Comparison of ENCODE assay signal across 9 cellular contexts in genomic region chr16:55494994-55495421, GRCh38. TPM values are rescaled to one million over a fixed set of nuclear protein-coding genes. Genes with fewer than 3 reads are reported as not detected.
DNase-seq lines count a peak whose midpoint lies in the region; ATAC-seq and TF ChIP-seq lines count a peak whose summit lies in the region.
"Had no signal": no experiment of that assay in that cellular context is flagged by ENCODE, and none has a peak within 500 bp of the region (broad histone marks: within the 10 kb centered on the region; RNA-seq: fewer than 3 reads in every experiment).

No MANE protein-coding gene starts in this region.

- no peak overlapping the region for H3K4me3 ChIP-seq in fibroblast of mammary gland (ENCODE audit: control insufficient read depth, low read depth, low read length)
- H3K4me3 ChIP-seq: ascending aorta had no signal

- H3K27me3 Mint-ChIP-seq in T-helper 17 cell, result peaks cover 37% of the 10 kb centered on the region

- ATAC-seq in HG02763 (IDR thresholded peaks at IDR 0.05; ENCODE audit: unreplicated experiment) (no peak), HG02884 (IDR thresholded peaks at IDR 0.05; ENCODE audit: unreplicated experiment) (no peak), HG03108 (IDR thresholded peaks at IDR 0.05; ENCODE audit: unreplicated experiment) (no peak), T-helper 17 cell (no peak)

- DNase-seq in DMS153 treated with DMSO at 0.1 percent for 48 hours (lab: John Stamatoyannopoulos, UW; ENCODE audit: unreplicated experiment) (peak; percentile 36), RPMI8226 (peak; percentile 48), fibroblast of mammary gland (ENCODE audit: low read depth) (peak; percentile 95), occipital lobe (lab: John Stamatoyannopoulos, UW) (peak; percentile 28), T-helper 17 cell (no peak)

- H3K27ac Mint-ChIP-seq in T-helper 17 cell, result no peak overlapping the region

- H3K4me1 Mint-ChIP-seq in T-helper 17 cell, result peaks cover 5% of the 10 kb centered on the region

- no peaks in the 10 kb centered on the region for H3K36me3 Mint-ChIP-seq in T-helper 17 cell (ENCODE audit: low read depth)

- TF ChIP-seq CTCF in fibroblast of mammary gland (conservative IDR thresholded peaks at IDR 0.05; ENCODE audit: control insufficient read depth, insufficient read depth, low read depth, low read length), result peak; percentile 37

- no peak overlapping the region for H3K4me3 Mint-ChIP-seq in T-helper 17 cell

- H3K9me3 ChIP-seq in T-helper 17 cell (ENCODE audit: control insufficient read depth, low read length, poor library complexity, severe bottlenecking), result no peaks in the 10 kb centered on the region
- H3K9me3 ChIP-seq: ascending aorta had no signal

RNA-seq across cellular contexts. Expression of gene LPCAT2, which starts 13.9 kb away (rescaled TPM):
- 3.1 TPM for total RNA-seq in occipital lobe
- total RNA-seq in T-helper 17 cell, result 1 to 10 TPM in 1 of 2 donors, under 1 TPM in 1; 0.37 to 1.2 TPM

RNA-seq across cellular contexts. Expression of gene MMP2, which starts 16.0 kb away (rescaled TPM):
- total RNA-seq in occipital lobe (9.4 TPM), T-helper 17 cell (not detected)

Comparison
In these comparisons a context has a peak if more than half of its experiments do, and no peak if none do; other contexts are left out.
1. DNase-seq: peak in DMS153 treated with DMSO at 0.1 percent for 48 hours (single experiment), RPMI8226 (single experiment), fibroblast of mammary gland (single experiment) and occipital lobe (single experiment); none in T-helper 17 cell (0 of 3).
2. RNA of gene MMP2, which starts 16.0 kb away (total RNA-seq): 9.4 TPM in occipital lobe (single experiment); not detected in T-helper 17 cell; every median in the first group is over 10 times any median in the second.